In the genomic region with DNA sequence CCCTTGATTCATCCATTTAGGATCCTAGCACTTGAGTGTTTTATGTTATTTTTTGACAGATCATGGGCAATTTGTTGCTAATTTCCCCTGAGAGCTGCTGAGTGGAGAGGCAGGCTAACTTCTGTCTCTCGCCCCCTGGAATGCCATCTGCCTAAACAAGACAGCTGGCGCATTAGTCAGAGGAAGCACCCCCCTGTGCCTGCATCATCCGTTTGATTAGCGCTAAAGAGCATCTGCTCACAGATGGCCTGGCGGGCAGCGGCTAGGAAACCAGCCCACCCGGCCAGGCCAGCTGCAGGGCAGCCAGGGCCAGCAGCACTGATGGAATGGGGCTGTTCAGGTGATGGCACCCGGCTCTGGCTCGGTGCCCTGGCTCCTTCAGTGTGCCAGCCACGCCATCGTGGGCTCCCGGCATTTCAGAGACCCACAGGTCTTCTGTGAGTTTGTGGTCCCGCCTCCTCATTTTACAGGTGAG, we compare ENCODE assay signal across 9 cellular contexts. TPM values are rescaled to one million over a fixed set of nuclear protein-coding genes. Genes with fewer than 3 reads are reported as not detected.
DNase-seq lines count a peak whose midpoint lies in the region; ATAC-seq and TF ChIP-seq lines count a peak whose summit lies in the region.
"Had no signal": no experiment of that assay in that cellular context is flagged by ENCODE, and none has a peak within 500 bp of the region (broad histone marks: within the 10 kb centered on the region; RNA-seq: fewer than 3 reads in every experiment).

No MANE protein-coding gene starts in this region.

- intact Hi-C loops in left ventricle myocardium superior (cut with micrococcal nuclease): no loop called here

- DNase-seq in H9 (peak; percentile 87), NCI-H446 treated with DMSO at 0.1 percent for 48 hours (lab: John Stamatoyannopoulos, UW) (peak; percentile 91), skeletal muscle cell (ENCODE audit: low read depth) (peak; percentile 63), caudate nucleus (lab: John Stamatoyannopoulos, UW) (no peak), OCI-M1 (lab: John Stamatoyannopoulos, UW) (no peak), left ventricle myocardium superior (no peak)
- DNase-seq: activated CD4-positive, alpha-beta T cell treated with anti-CD3 and anti-CD28 coated beads for 36 hours; stimulated activated naive CD4-positive, alpha-beta T cell had no signal

- H3K4me1 ChIP-seq in H9 (ENCODE audit: insufficient read depth, low read length) (peaks cover 9% of the 10 kb centered on the region), ectodermal cell (ENCODE audit: control insufficient read depth, insufficient read depth, low read length) (peaks cover 8% of the 10 kb centered on the region)

- 0 out of 2 replicates have a peak overlapping the region, but pooled peaks have one; percentile 49 for H3K14ac ChIP-seq in H9 (ENCODE audit: insufficient read depth, low read length)

- no peak overlapping the region for H4K5ac ChIP-seq in H9 (ENCODE audit: insufficient read length, low read depth, low read length)

- no peaks in the 10 kb centered on the region for H3K79me1 ChIP-seq in H9 (ENCODE audit: insufficient read depth, low read depth, low read length, poor library complexity, severe bottlenecking)

- TF ChIP-seq CTCF in H9 (conservative IDR thresholded peaks at IDR 0.05): no peak

- H3K4me3 Mint-ChIP-seq in H9: peak overlapping the region in 1 of 2 experiments; percentile 42; a peak in 2 of 5 replicates
- H3K4me3 Mint-ChIP-seq: activated CD4-positive, alpha-beta T cell treated with anti-CD3 and anti-CD28 coated beads for 36 hours had no signal

- H3K27me3 ChIP-seq in H9 (ENCODE audit: insufficient read depth, low read length) (no peaks in the 10 kb centered on the region), ectodermal cell (ENCODE audit: control insufficient read depth, insufficient read depth, low read length, poor library complexity, severe bottlenecking) (peaks cover 3% of the 10 kb centered on the region)

- no peaks in the 10 kb centered on the region for H3K23me2 ChIP-seq in H9 (ENCODE audit: insufficient read length, low read depth, low read length, poor library complexity, severe bottlenecking)

- peaks cover 9% of the 10 kb centered on the region for H3K27me3 Mint-ChIP-seq in H9 (ENCODE audit: low read depth)
- H3K27me3 Mint-ChIP-seq: activated CD4-positive, alpha-beta T cell treated with anti-CD3 and anti-CD28 coated beads for 36 hours had no signal

- H4K91ac ChIP-seq in H9 (ENCODE audit: insufficient read length, low read depth, low read length): no peak overlapping the region

- WGBS in H9 (ENCODE audit: extremely low coverage, insufficient read length, low lambda C conversion rate): no CpG with 5 or more reads among the region's 13 CpGs
- WGBS in ectodermal cell, 2 experiments: 45 to 53% methylated on average over 13 of the region's 13 CpGs

- H3K9ac ChIP-seq in H9 (ENCODE audit: extremely low read depth, insufficient read length, low read length): no peak overlapping the region

- H2BK12ac ChIP-seq in H9 (ENCODE audit: insufficient read length, low read depth, low read length): no peak overlapping the region

- no peak overlapping the region for H3K23ac ChIP-seq in H9 (ENCODE audit: insufficient read length, low read depth, low read length)

- H3K56ac ChIP-seq in H9 (ENCODE audit: insufficient read length, low read depth, low read length): no peak overlapping the region

- peaks cover 20 to 26% of the 10 kb centered on the region in 2 experiments for H3K4me1 Mint-ChIP-seq in H9
- H3K4me1 Mint-ChIP-seq: activated CD4-positive, alpha-beta T cell treated with anti-CD3 and anti-CD28 coated beads for 36 hours had no signal

- H3K4ac ChIP-seq in H9 (ENCODE audit: low read depth, low read length): no peak overlapping the region

- ATAC-seq in left ventricle myocardium superior: no peak
- ATAC-seq: activated CD4-positive, alpha-beta T cell treated with anti-CD3 and anti-CD28 coated beads for 36 hours had no signal

- H4K8ac ChIP-seq in H9 (replicated peaks; ENCODE audit: insufficient read length, low read depth, low read length): no peak overlapping the region

- H3K36me3 ChIP-seq in ectodermal cell (ENCODE audit: control insufficient read depth, insufficient read depth, low read length): no peaks in the 10 kb centered on the region

- H4K20me1 ChIP-seq in H9 (ENCODE audit: control insufficient read depth, insufficient read depth, insufficient read length): no peaks in the 10 kb centered on the region

- H3K36me3 Mint-ChIP-seq in H9 (ENCODE audit: insufficient read depth in 1 of 3, low read depth in 3 of 3): peaks cover 8 to 13% (median 9%) of the 10 kb centered on the region in 3 experiments

- no peak overlapping the region for H2BK120ac ChIP-seq in H9 (ENCODE audit: low read depth, low read length, poor library complexity, severe bottlenecking)

- H3T11ph ChIP-seq in H9 (ENCODE audit: low read length): no peak overlapping the region

- H2BK20ac ChIP-seq in H9 (ENCODE audit: low read depth, low read length, poor library complexity, severe bottlenecking): no peak overlapping the region

- H3K9me3 ChIP-seq in H9 (ENCODE audit: control insufficient read depth, low read depth, low read length): no peaks in the 10 kb centered on the region
- no peaks in the 10 kb centered on the region for H3K9me3 ChIP-seq in ectodermal cell (ENCODE audit: control insufficient read depth, low read length)

- no peak overlapping the region for H3K18ac ChIP-seq in H9 (ENCODE audit: insufficient read length, low read depth, low read length)

- H2AK5ac ChIP-seq in H9 (ENCODE audit: insufficient read length, low read length): no peak overlapping the region

- peak overlapping the region; percentile 35 for H3K4me2 ChIP-seq in H9 (ENCODE audit: insufficient read depth, insufficient read length, low read length)

- no peak overlapping the region for H3K27ac ChIP-seq in H9 (ENCODE audit: insufficient read length, low read depth, low read length)
- peak overlapping the region; percentile 18 for H3K27ac ChIP-seq in ectodermal cell (ENCODE audit: insufficient read depth, low read depth, low read length, poor library complexity, severe bottlenecking)
- no peak overlapping the region for H3K27ac ChIP-seq in caudate nucleus (ENCODE audit: low read depth, low read length)

- no peak overlapping the region; the same call in 1 of the 2 replicates for H2BK15ac ChIP-seq in H9 (ENCODE audit: low read depth, low read length)

- peaks cover 5 to 6% of the 10 kb centered on the region in 2 experiments; a peak in 4 of 5 replicates for H3K9me3 Mint-ChIP-seq in H9

- no peak overlapping the region for H3K4me3 ChIP-seq in ectodermal cell (ENCODE audit: insufficient read depth, low read depth, low read length)
- no peak overlapping the region for H3K4me3 ChIP-seq in skeletal muscle cell (ENCODE audit: low read depth, low read length)

- H3K27ac Mint-ChIP-seq in H9: peak overlapping the region in 2 of 3 experiments; percentile 61 to 89; a peak in 4 of 7 replicates
- H3K27ac Mint-ChIP-seq: activated CD4-positive, alpha-beta T cell treated with anti-CD3 and anti-CD28 coated beads for 36 hours had no signal

- H2BK5ac ChIP-seq in H9 (ENCODE audit: insufficient read length, low read length): no peak overlapping the region

- H2AFZ ChIP-seq in H9 (ENCODE audit: low read length): no peak overlapping the region

- H3K79me2 ChIP-seq in H9 (ENCODE audit: insufficient read depth, low read length): no peaks in the 10 kb centered on the region

RNA-seq across cellular contexts. Expression of a gene that starts 22.9 kb away (rescaled TPM):
- total RNA-seq in H9 (2021) (118 and 122 TPM in 2 replicates), left ventricle myocardium superior (65.5 TPM)
- polyA plus RNA-seq in ectodermal cell (2013, experiment 1 of 4): 52.4 TPM
- polyA plus RNA-seq in ectodermal cell (2013, experiment 2 of 4): 41.4 TPM
- polyA plus RNA-seq in ectodermal cell (2013, experiment 3 of 4): 31.3 TPM
- 32.5 TPM for polyA plus RNA-seq in ectodermal cell (2013, experiment 4 of 4)

Comparison
In these comparisons a context has a peak if more than half of its experiments do, and no peak if none do; other contexts are left out.
1. DNase-seq: peak in H9 (single experiment), NCI-H446 treated with DMSO at 0.1 percent for 48 hours (single experiment) and skeletal muscle cell (single experiment); none in caudate nucleus (0 of 61), OCI-M1 (single experiment) and left ventricle myocardium superior (single experiment).